In genomic region chr14:61704554-61704953, GRCh38 we compare ENCODE assay signal across 2 cellular contexts.
TF ChIP-seq lines count a peak whose summit lies in the region.

No MANE protein-coding gene starts in this region.

TF ChIP-seq in IMR-90, 13 proteins besides CTCF, POLR2A, EP300 and RAD21:
- TF ChIP-seq BHLHE40 (IDR thresholded peaks at IDR 0.05; ENCODE audit: low read depth, low read length) (no peak), MAFK (IDR thresholded peaks at IDR 0.05; ENCODE audit: low read depth, low read length) (no peak), USF2 (IDR thresholded peaks at IDR 0.05; ENCODE audit: low read depth, low read length) (no peak), RFX5 (IDR thresholded peaks at IDR 0.05; ENCODE audit: low read depth, low read length) (no peak), RCOR1 (IDR thresholded peaks at IDR 0.05; ENCODE audit: insufficient replicate concordance, low read length) (no peak), FOS (IDR thresholded peaks at IDR 0.05; ENCODE audit: low read depth, low read length) (no peak), CEBPB (IDR thresholded peaks at IDR 0.05; ENCODE audit: low read depth, low read length) (no peak), ELK1 (IDR thresholded peaks at IDR 0.05; ENCODE audit: borderline replicate concordance, low read depth, low read length) (no peak), CHD1 (IDR thresholded peaks at IDR 0.05; ENCODE audit: low read depth, low read length) (no peak), MAZ (IDR thresholded peaks at IDR 0.05; ENCODE audit: borderline replicate concordance, low read depth, low read length) (no peak), NFE2L2 (IDR thresholded peaks at IDR 0.05; ENCODE audit: low read depth, low read length) (no peak), SMC3 (IDR thresholded peaks at IDR 0.05; ENCODE audit: low read depth, low read length) (no peak)

TF ChIP-seq in GM12878, 131 proteins besides CTCF, POLR2A, EP300 and RAD21:
- TF ChIP-seq ZNF24 (IDR thresholded peaks at IDR 0.05) (peak; percentile 89), WRNIP1 (IDR thresholded peaks at IDR 0.05; ENCODE audit: borderline replicate concordance, low read depth, low read length) (no peak)
